ENCODE assay signal across 1 cellular context in the genomic region with DNA sequence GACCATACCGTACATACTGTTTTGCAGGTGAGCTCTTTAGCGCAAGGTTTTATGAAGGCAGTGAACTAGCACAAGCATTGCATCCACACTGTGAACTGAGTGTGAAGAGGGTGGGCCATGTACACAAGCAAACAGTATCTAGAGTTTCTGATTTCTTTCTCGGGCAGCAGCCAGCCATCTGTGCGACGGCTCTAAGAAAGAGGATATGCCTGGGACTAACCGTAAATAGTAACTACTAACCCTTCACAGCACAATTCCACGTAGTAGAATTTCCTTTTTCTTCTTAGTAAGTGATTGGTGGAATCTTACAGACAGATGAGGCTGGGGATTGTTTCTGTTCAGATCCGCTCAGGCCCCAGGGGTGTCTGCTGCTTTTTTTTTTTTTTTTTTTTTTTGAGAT.
TF ChIP-seq lines count a peak whose summit lies in the region.

No MANE protein-coding gene starts in this region.

TF ChIP-seq in GM23338, 12 proteins besides CTCF, POLR2A, EP300 and RAD21 (continued from another document):
- TF ChIP-seq ZNF462 (CRISPR knock-in tag; IDR thresholded peaks at IDR 0.05) = no peak
